Comparison of ENCODE assay signal across 9 cellular contexts in the genomic region with DNA sequence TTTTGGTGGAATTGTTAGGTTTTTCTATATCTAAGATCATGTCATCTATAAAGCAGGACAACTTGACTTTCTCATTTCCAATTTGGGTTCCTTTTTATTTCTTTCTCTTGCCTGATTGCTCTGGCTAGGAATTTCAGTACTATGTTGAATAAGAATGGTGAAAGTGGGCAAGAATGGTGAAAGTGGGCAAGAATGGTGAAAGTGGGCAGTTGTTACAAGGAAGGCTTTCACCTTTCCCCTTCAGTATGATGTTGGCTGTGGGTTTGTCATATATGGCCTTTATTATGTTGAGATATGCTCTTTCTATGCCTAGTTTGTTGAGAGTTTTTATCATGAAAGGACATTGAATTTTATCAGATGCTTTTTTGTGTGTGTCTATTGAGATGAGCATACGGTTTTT.
"Had no signal": no experiment of that assay in that cellular context is flagged by ENCODE, and none has a peak within 500 bp of the region (broad histone marks: within the 10 kb centered on the region; RNA-seq: fewer than 3 reads in every experiment).

No MANE protein-coding gene starts in this region.

- DNase-seq: GM23248, GOT3, H7, H9, HCEC 1CT, HFFc6 had no signal

- H3K4me3 ChIP-seq: GM23248, GM23338, HAP-1 had no signal

- H3K9me3 ChIP-seq: HAP-1 had no signal

- FAIRE-seq: H1 had no signal

- H3K36me3 ChIP-seq: HAP-1 had no signal

- H3K27ac ChIP-seq: GM23248 had no signal
